Comparison of ENCODE assay signal across 8 cellular contexts in the genomic region with DNA sequence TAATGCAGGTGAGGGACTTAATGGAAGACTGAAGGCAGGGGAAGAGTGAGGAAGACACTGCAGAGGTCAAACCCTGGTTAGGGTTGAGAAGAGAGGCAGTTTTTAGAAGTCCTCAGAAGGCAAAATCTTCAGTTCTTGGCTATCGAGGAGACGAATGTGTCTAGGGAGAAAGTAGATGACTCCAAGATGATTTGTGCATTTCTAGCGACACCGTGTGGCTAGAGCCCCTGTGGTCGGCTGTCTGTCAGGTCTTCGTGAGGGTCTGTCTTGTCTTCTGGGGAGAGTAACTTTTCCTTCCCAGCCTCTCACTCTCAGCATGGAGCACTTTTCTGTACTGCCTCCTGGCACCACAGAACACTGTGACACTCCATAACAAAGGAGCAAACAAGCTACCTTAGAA.
DNase-seq lines count a peak whose midpoint lies in the region; ATAC-seq and TF ChIP-seq lines count a peak whose summit lies in the region.

No MANE protein-coding gene starts in this region.

- DNase-seq in AG20443 (ENCODE audit: low spot score): peak; percentile 37
- DNase-seq in GM13977 (ENCODE audit: low spot score): peak; percentile 14
- DNase-seq in NCI-H82 (lab: John Stamatoyannopoulos, UW): peak; percentile 66
- DNase-seq in coronary artery (ENCODE audit: low spot score): no peak
- DNase-seq in osteocyte (ENCODE audit: extremely low spot score, unreplicated experiment): no peak
- DNase-seq in activated CD4-positive, CD25-positive, alpha-beta regulatory T cell (lab: John Stamatoyannopoulos, UW): no peak
- DNase-seq in NCI-H524 treated with DMSO at 0.1 percent for 48 hours (lab: John Stamatoyannopoulos, UW): no peak
- no peak for DNase-seq in naive thymus-derived CD8-positive, alpha-beta T cell

- H3K27ac ChIP-seq in coronary artery: no peak overlapping the region

- H3K27me3 Mint-ChIP-seq in osteocyte (ENCODE audit: unreplicated experiment): peaks cover 5% of the 10 kb centered on the region
- H3K27me3 Mint-ChIP-seq in naive thymus-derived CD8-positive, alpha-beta T cell: peaks cover 0 to 25% (median 6%) of the 10 kb centered on the region in 5 donors

- no peak for ATAC-seq in naive thymus-derived CD8-positive, alpha-beta T cell

- no peak overlapping the region for H3K4me3 Mint-ChIP-seq in osteocyte (ENCODE audit: unreplicated experiment)
- H3K4me3 Mint-ChIP-seq in naive thymus-derived CD8-positive, alpha-beta T cell: no peak overlapping the region

- POLR2A ChIA-PET in naive thymus-derived CD8-positive, alpha-beta T cell (lab: Charles Lee): no interaction called here

- in situ Hi-C loops in GM13977 (cut with MboI; ENCODE audit: low pct_unique_long_range_greater_than_20kb, low sequenced_read_pairs, unreplicated experiment): no loop called here

- H3K4me1 Mint-ChIP-seq in osteocyte (ENCODE audit: unreplicated experiment): no peaks in the 10 kb centered on the region
- peaks cover 0 to 6% (median 0%) of the 10 kb centered on the region in 4 donors for H3K4me1 Mint-ChIP-seq in naive thymus-derived CD8-positive, alpha-beta T cell

- TF ChIP-seq CTCF in GM13977 (IDR thresholded peaks at IDR 0.05; ENCODE audit: extremely low read depth, insufficient read depth, missing control alignments) (peak; percentile 37), coronary artery (IDR thresholded peaks at IDR 0.05) (peak; percentile 24), osteocyte (IDR thresholded peaks at IDR 0.05) (peak; percentile 39)

- no peak overlapping the region for H3K27ac Mint-ChIP-seq in osteocyte (ENCODE audit: unreplicated experiment)
- no peak overlapping the region for H3K27ac Mint-ChIP-seq in naive thymus-derived CD8-positive, alpha-beta T cell

- no peak overlapping the region for H3K4me3 ChIP-seq in coronary artery

- no peaks in the 10 kb centered on the region for H3K9me3 Mint-ChIP-seq in osteocyte (ENCODE audit: unreplicated experiment)
- H3K9me3 Mint-ChIP-seq in naive thymus-derived CD8-positive, alpha-beta T cell: peaks cover 0 to 3% (median 0%) of the 10 kb centered on the region in 9 donors

- H3K36me3 Mint-ChIP-seq in osteocyte (ENCODE audit: unreplicated experiment): no peaks in the 10 kb centered on the region
- no peaks in the 10 kb centered on the region for H3K36me3 Mint-ChIP-seq in naive thymus-derived CD8-positive, alpha-beta T cell

Comparison
In these comparisons a context has a peak if more than half of its experiments do, and no peak if none do; other contexts are left out.
1. DNase-seq: peak in AG20443 (single experiment), GM13977 (single experiment) and NCI-H82 (single experiment); none in coronary artery (single experiment), osteocyte (single experiment), activated CD4-positive, CD25-positive, alpha-beta regulatory T cell (0 of 4), NCI-H524 treated with DMSO at 0.1 percent for 48 hours (single experiment) and naive thymus-derived CD8-positive, alpha-beta T cell (0 of 10).
2. Peak in every context shown above with its lines, with median percentiles within 50 percentile points of each other: CTCF ChIP-seq.